8 cellular contexts compared by ENCODE assay signal in the genomic region with DNA sequence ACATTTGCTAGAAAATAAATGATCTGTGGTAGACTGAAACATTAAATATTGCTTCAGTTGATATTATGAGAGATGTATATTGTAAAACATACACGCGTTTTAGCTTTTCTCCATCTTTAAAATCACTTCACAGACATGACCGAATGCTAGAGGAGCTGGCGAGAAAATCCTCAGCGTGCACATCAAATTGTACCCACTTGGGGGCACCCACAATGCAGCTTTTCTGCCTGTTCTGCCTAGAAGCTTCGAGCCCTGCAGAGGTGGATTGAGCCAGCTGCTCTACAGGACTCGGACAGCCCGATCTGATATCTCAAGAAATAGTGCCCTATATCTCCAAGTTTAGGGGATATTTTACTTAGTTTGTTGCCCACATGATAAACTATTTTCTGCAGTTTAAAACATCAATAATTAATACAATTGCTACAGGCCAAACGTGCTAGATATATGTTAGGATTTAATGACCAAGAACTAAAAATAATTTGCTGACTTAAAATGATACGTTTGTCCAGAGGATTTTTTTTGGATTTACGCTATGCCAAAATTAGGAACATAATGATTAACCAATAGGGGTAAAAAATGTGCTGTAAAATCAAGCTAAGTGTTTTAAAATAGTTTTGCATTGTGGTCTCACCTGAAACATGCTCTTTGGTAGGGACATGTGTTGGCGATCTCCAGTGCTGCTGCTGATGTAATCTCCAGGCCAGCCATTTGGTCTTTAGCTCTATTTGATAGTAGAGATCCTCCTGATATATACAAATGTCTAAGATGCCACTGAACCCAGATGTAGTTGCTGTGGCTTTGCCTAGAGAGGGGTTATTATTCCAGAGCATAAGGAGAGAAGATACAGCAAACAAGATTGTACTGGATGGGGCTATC. TPM values are rescaled to one million over a fixed set of nuclear protein-coding genes. Genes with fewer than 3 reads are reported as not detected.
DNase-seq lines count a peak whose midpoint lies in the region; ATAC-seq and TF ChIP-seq lines count a peak whose summit lies in the region.

No MANE protein-coding gene starts in this region.

- no peak overlapping the region for H2AK9ac ChIP-seq in IMR-90 (replicated peaks; ENCODE audit: low read depth, low read length, poor library complexity)

- CTCF ChIA-PET in IMR-90 (lab: Yijun Ruan, JAX), result interaction anchor here (0.6 to 1.6 kb wide), 13 partner anchors 9 to 893 kb away, joined by 3 to 8 read pairs (median 4); no protein-coding TSS in a partner anchor
- CTCF ChIA-PET in PC-3 (lab: Charles Lee), result interaction anchor here (0.5 to 1.1 kb wide), 5 partner anchors 48 to 928 kb away, joined by 3 to 4 read pairs (median 3); no protein-coding TSS in a partner anchor

- no peak overlapping the region for H4K8ac ChIP-seq in IMR-90 (ENCODE audit: low read depth in 2 of 2, low read length in 2 of 2)

- H2BK120ac ChIP-seq in IMR-90 (ENCODE audit: low read depth, low read length), result no peak overlapping the region

- H3K27ac ChIP-seq in IMR-90 (ENCODE audit: insufficient read depth, low read length) (no peak overlapping the region), PC-3 (ENCODE audit: low read length) (no peak overlapping the region), left ventricle myocardium inferior (replicated peaks) (no peak overlapping the region), gastrocnemius medialis (no peak overlapping the region)

- H3K14ac ChIP-seq in IMR-90 (replicated peaks; ENCODE audit: low read depth, low read length), result no peak overlapping the region

- H3K4me3 ChIP-seq in IMR-90 (ENCODE audit: insufficient read depth, low read depth, low read length) (no peak overlapping the region), PC-3 (ENCODE audit: low read length) (peak overlapping the region; percentile 13; the same call in 1 of the 2 replicates), left ventricle myocardium inferior (no peak overlapping the region), gastrocnemius medialis (no peak overlapping the region)

- TF ChIP-seq POLR2A in IMR-90 (IDR thresholded peaks at IDR 0.05; ENCODE audit: low read depth, low read length), result no peak
- TF ChIP-seq POLR2A in gastrocnemius medialis (IDR thresholded peaks at IDR 0.05), result no peak

- no peak overlapping the region for H3K4ac ChIP-seq in IMR-90 (ENCODE audit: low read depth, low read length)

- in situ Hi-C loops in IMR-90 (cut with MboI; ENCODE audit: low sequenced_read_pairs) (no loop called here), gastrocnemius medialis (cut with MboI; ENCODE audit: low sequenced_read_pairs in 4 of 4) (no loop called here)

- dilution Hi-C loops in IMR-90 (cut with HindIII; ENCODE audit: low sequenced_read_pairs, unreplicated experiment), result no loop called here

- TF ChIP-seq CTCF in IMR-90 (conservative IDR thresholded peaks at IDR 0.05; ENCODE audit: low read depth, low read length), result peak; percentile 65
- TF ChIP-seq CTCF in PC-3 (conservative IDR thresholded peaks at IDR 0.05; ENCODE audit: low read depth, low read length), result peak; percentile 80
- peak; percentile 65 for TF ChIP-seq CTCF in left ventricle myocardium inferior (IDR thresholded peaks at IDR 0.05; ENCODE audit: borderline replicate concordance)
- TF ChIP-seq CTCF in gastrocnemius medialis (IDR thresholded peaks at IDR 0.05 in 4 of 5, conservative IDR thresholded peaks at IDR 0.05 in 1 of 5), result peak in 3 of 5 experiments; percentile 23 to 42 (median 28)

- H3K79me1 ChIP-seq in IMR-90 (ENCODE audit: low read depth in 1 of 2, low read length in 2 of 2), result no peaks in the 10 kb centered on the region

- H3K4me2 ChIP-seq in IMR-90 (ENCODE audit: low read depth, low read length), result no peak overlapping the region
- peak overlapping the region; percentile 54 for H3K4me2 ChIP-seq in PC-3 (ENCODE audit: low read length)

- no peaks in the 10 kb centered on the region for H3K9me3 ChIP-seq in IMR-90 (ENCODE audit: control insufficient read depth, insufficient read depth, low read length)
- H3K9me3 ChIP-seq in PC-3 (ENCODE audit: low read length), result no peaks in the 10 kb centered on the region
- no peaks in the 10 kb centered on the region for H3K9me3 ChIP-seq in left ventricle myocardium inferior (replicated peaks)
- H3K9me3 ChIP-seq in gastrocnemius medialis, result no peaks in the 10 kb centered on the region

- POLR2A ChIA-PET in IMR-90 (lab: Charles Lee; ENCODE audit: unreplicated experiment) (no interaction called here), PC-3 (lab: Charles Lee; ENCODE audit: unreplicated experiment) (interaction anchor here (0.6 kb wide), 1 partner anchor 199 kb away, joined by 16 read pairs; the partner anchor contains the start of gene CHN1)

- peak; percentile 88 for ATAC-seq in GM21381 (IDR thresholded peaks at IDR 0.05; ENCODE audit: unreplicated experiment)
- peak; percentile 99 for ATAC-seq in IMR-90 (ENCODE audit: low read depth)
- ATAC-seq in PC-3, result peak; percentile 99
- ATAC-seq in gastrocnemius medialis, result peak in 1 of 2 donors; percentile 45
- ATAC-seq in HG02623 (IDR thresholded peaks at IDR 0.05; ENCODE audit: unreplicated experiment), result no peak

- H2BK15ac ChIP-seq in IMR-90 (ENCODE audit: low read depth, low read length), result no peak overlapping the region

- H2AFZ ChIP-seq in IMR-90 (replicated peaks; ENCODE audit: low read length, poor library complexity) (no peak overlapping the region), PC-3 (ENCODE audit: low read length) (peak overlapping the region; percentile 53)

- no peak overlapping the region for H3K23ac ChIP-seq in IMR-90 (ENCODE audit: low read depth, low read length)

- H4K20me1 ChIP-seq in IMR-90 (ENCODE audit: insufficient read depth, low read length), result no peaks in the 10 kb centered on the region
- H4K20me1 ChIP-seq in PC-3 (ENCODE audit: low read length), result no peaks in the 10 kb centered on the region

- H3K79me2 ChIP-seq in PC-3 (ENCODE audit: low read length), result no peaks in the 10 kb centered on the region

- H3K9ac ChIP-seq in IMR-90 (ENCODE audit: low read depth, low read length) (no peak overlapping the region), PC-3 (ENCODE audit: low read length) (no peak overlapping the region)

- no peak overlapping the region for H3K56ac ChIP-seq in IMR-90 (ENCODE audit: extremely low read depth, insufficient read depth, low read length)

- H3K4me1 ChIP-seq in IMR-90 (ENCODE audit: control insufficient read depth, insufficient read depth, low read length), result no peaks in the 10 kb centered on the region
- no peaks in the 10 kb centered on the region for H3K4me1 ChIP-seq in PC-3 (ENCODE audit: insufficient read depth, low read length)
- peaks cover 20% of the 10 kb centered on the region for H3K4me1 ChIP-seq in left ventricle myocardium inferior
- H3K4me1 ChIP-seq in gastrocnemius medialis, result peaks cover 5 to 19% of the 10 kb centered on the region in 2 donors

- no peaks in the 10 kb centered on the region for H3K9me1 ChIP-seq in IMR-90 (ENCODE audit: insufficient read depth, low read length)

- intact Hi-C loops in IMR-90 (cut with micrococcal nuclease) (loop anchor here (1.0 to 5.0 kb wide), 3 partner anchors 78 to 893 kb away; partner anchors contain the start of gene HOXD12), PC-3 (cut with micrococcal nuclease) (loop anchor here (1.0 kb wide), 1 partner anchor 78 kb away; no protein-coding TSS in a partner anchor), left ventricle myocardium inferior (cut with micrococcal nuclease) (loop anchor here (10.0 kb wide), 1 partner anchor 71 kb away; no protein-coding TSS in a partner anchor), gastrocnemius medialis (cut with DNase I; ENCODE audit: low total_unique reads) (no loop called here)

- H3K36me3 ChIP-seq in IMR-90 (ENCODE audit: control insufficient read depth, insufficient read depth, low read length), result no peaks in the 10 kb centered on the region
- no peaks in the 10 kb centered on the region for H3K36me3 ChIP-seq in PC-3 (ENCODE audit: low read depth, low read length)
- H3K36me3 ChIP-seq in left ventricle myocardium inferior, result no peaks in the 10 kb centered on the region
- no peaks in the 10 kb centered on the region for H3K36me3 ChIP-seq in gastrocnemius medialis

- no peak overlapping the region for H2BK20ac ChIP-seq in IMR-90 (ENCODE audit: low read depth, low read length)

- H3K9me2 ChIP-seq in PC-3 (replicated peaks; ENCODE audit: low read length), result no peaks in the 10 kb centered on the region

- DNase-seq in DMS114 treated with DMSO at 0.1 percent for 48 hours (lab: John Stamatoyannopoulos, UW; ENCODE audit: unreplicated experiment), result peak; percentile 48
- DNase-seq in IMR-90, result peak; percentile 47
- DNase-seq in PC-3, result peak; percentile 72
- peak; percentile 5 for DNase-seq in activated T-helper 9 cell treated with anti-CD3 and anti-CD28 coated beads, Interleukin-2, amount 50 U/mL, for 16 hours (ENCODE audit: low read depth)
- DNase-seq in left ventricle myocardium inferior, result no peak
- peak; percentile 2 to 18 for DNase-seq in gastrocnemius medialis

- TF ChIP-seq RAD21 in IMR-90 (IDR thresholded peaks at IDR 0.05; ENCODE audit: low read length), result peak; percentile 59

- H4K91ac ChIP-seq in IMR-90 (ENCODE audit: insufficient read depth, low read depth, low read length), result no peak overlapping the region

- no peak overlapping the region for H2BK5ac ChIP-seq in IMR-90 (ENCODE audit: low read depth, low read length, poor library complexity, severe bottlenecking)

- no peak overlapping the region for H3K18ac ChIP-seq in IMR-90 (ENCODE audit: low read depth, low read length)

- 0% methylated on average over 2 of the region's 12 CpGs; no CpG with 5 or more reads in 1 of the 2 experiments for WGBS in IMR-90 (ENCODE audit: extremely low coverage in 2 of 2, insufficient read length in 1 of 2), 2 experiments

- H2AK5ac ChIP-seq in IMR-90 (ENCODE audit: low read depth, low read length), result no peak overlapping the region

- H3K27me3 ChIP-seq in IMR-90 (ENCODE audit: control insufficient read depth, insufficient read depth, low read length) (peaks cover 4% of the 10 kb centered on the region), PC-3 (ENCODE audit: low read length) (0 out of 2 replicates have a peak, but pooled peaks cover 3% of the 10 kb centered on the region), left ventricle myocardium inferior (ENCODE audit: low read depth) (no peaks in the 10 kb centered on the region), gastrocnemius medialis (no peaks in the 10 kb centered on the region)

- H3F3A ChIP-seq in PC-3 (ENCODE audit: low read length, unreplicated experiment), result no peaks in the 10 kb centered on the region

- H4K5ac ChIP-seq in IMR-90 (ENCODE audit: low read depth, low read length), result no peak overlapping the region

- BruUV-seq in IMR-90 (replicated peaks; lab: Mats Ljungman, UMichigan) (no TSS peak), PC-3 (replicated peaks; lab: Mats Ljungman, UMichigan) (no TSS peak)

RNA-seq across cellular contexts. Expression of gene ATP5MC3, which starts 22.3 kb away (rescaled TPM):
- total RNA-seq in IMR-90 (2012; rRNA removed), result 167 and 226 TPM in 2 replicates
- 365 and 385 TPM in 2 replicates for polyA plus RNA-seq in IMR-90 (2012; rRNA removed)
- 299 and 417 TPM in 2 replicates for polyA plus RNA-seq in IMR-90 (2012; cell fraction: cytosol; rRNA removed)
- 94.0 and 181 TPM in 2 replicates for polyA plus RNA-seq in IMR-90 (2012; cell fraction: nucleus; rRNA removed; ENCODE audit: low replicate concordance)
- 214 and 254 TPM in 2 replicates for total RNA-seq in PC-3 (2014; rRNA removed)
- 1,059 TPM for total RNA-seq in left ventricle myocardium inferior
- 100 to 1,000 TPM; 202 to 358 (median 221) TPM for total RNA-seq in gastrocnemius medialis

RNA-seq across cellular contexts. Expression of gene ATF2, which starts 35.9 kb away (rescaled TPM):
- total RNA-seq in IMR-90 (2012; rRNA removed) (51.1 and 60.0 TPM in 2 replicates), PC-3 (2014; rRNA removed) (12.6 and 15.0 TPM in 2 replicates), left ventricle myocardium inferior (24.1 TPM), gastrocnemius medialis (10 to 100 TPM; 19.5 to 28.1 (median 20.9) TPM)
- 23.2 and 24.1 TPM in 2 replicates for polyA plus RNA-seq in IMR-90 (2012; rRNA removed)
- polyA plus RNA-seq in IMR-90 (2012; cell fraction: cytosol; rRNA removed), result 8.3 and 8.6 TPM in 2 replicates
- polyA plus RNA-seq in IMR-90 (2012; cell fraction: nucleus; rRNA removed; ENCODE audit: low replicate concordance), result 5.9 and 26.0 TPM in 2 replicates

Comparison
In these comparisons a context has a peak if more than half of its experiments do, and no peak if none do; other contexts are left out.
1. CTCF ChIP-seq: peak in every context shown above with its lines; median percentile 80 in PC-3; 65 in IMR-90; 65 in left ventricle myocardium inferior; 28 in gastrocnemius medialis.